Comparison of ENCODE assay signal across 18 cellular contexts in the genomic region with DNA sequence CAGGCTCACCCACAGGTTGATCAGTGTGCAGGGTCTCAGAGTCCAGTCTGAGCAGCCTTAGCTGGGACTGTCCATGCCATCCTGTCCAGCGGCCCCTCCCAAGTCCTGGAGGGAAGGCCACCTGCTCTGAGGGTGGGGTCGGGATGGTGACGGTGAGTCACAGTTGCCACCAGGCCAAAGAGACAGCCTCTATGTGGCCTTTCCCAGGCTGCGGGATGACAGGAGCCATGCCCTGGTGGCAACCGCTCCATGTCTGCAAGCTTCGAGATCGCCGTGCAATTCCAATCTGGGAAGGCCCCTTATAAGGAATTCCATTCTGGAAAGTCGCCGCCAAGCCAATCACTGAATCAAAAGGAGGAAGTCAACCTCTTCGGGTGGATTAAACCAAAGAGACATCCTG. TPM values are rescaled to one million over a fixed set of nuclear protein-coding genes. Genes with fewer than 3 reads are reported as not detected.
DNase-seq lines count a peak whose midpoint lies in the region; ATAC-seq and TF ChIP-seq lines count a peak whose summit lies in the region.
"Had no signal": no experiment of that assay in that cellular context is flagged by ENCODE, and none has a peak within 500 bp of the region (broad histone marks: within the 10 kb centered on the region; RNA-seq: fewer than 3 reads in every experiment).

No MANE protein-coding gene starts in this region.

- no peak for TF ChIP-seq CTCF in IMR-90 (conservative IDR thresholded peaks at IDR 0.05; ENCODE audit: low read depth, low read length)
- TF ChIP-seq CTCF in upper lobe of left lung (IDR thresholded peaks at IDR 0.05) = no peak
- no peak for TF ChIP-seq CTCF in GM10266 (IDR thresholded peaks at IDR 0.05; ENCODE audit: control insufficient read depth, insufficient read depth, low read depth, missing control alignments)

- H3K4me3 ChIP-seq in IMR-90 (ENCODE audit: insufficient read depth, low read depth, low read length) (no peak overlapping the region), upper lobe of left lung (no peak overlapping the region)
- H3K4me3 ChIP-seq: GM12878 had no signal

- in situ Hi-C loops in IMR-90 (cut with MboI; ENCODE audit: low sequenced_read_pairs) = no loop called here

- H2BK120ac ChIP-seq in IMR-90 (ENCODE audit: low read depth, low read length) = peak overlapping the region; percentile 99

- BruUV-seq in IMR-90 (replicated peaks; lab: Mats Ljungman, UMichigan) = no TSS peak

- CTCF ChIA-PET in IMR-90 (lab: Yijun Ruan, JAX) = no interaction called here

- peak overlapping the region; percentile 50 for H3K18ac ChIP-seq in IMR-90 (ENCODE audit: low read depth, low read length)

- TF ChIP-seq RAD21 in IMR-90 (IDR thresholded peaks at IDR 0.05; ENCODE audit: low read length) = no peak

- H4K8ac ChIP-seq in IMR-90 (ENCODE audit: low read depth in 2 of 2, low read length in 2 of 2) = peak overlapping the region; percentile 36 to 95; a peak in 2 of 4 replicates

- peak overlapping the region; percentile 40 for H2AFZ ChIP-seq in IMR-90 (replicated peaks; ENCODE audit: low read length, poor library complexity)

- H3K9ac ChIP-seq in IMR-90 (ENCODE audit: low read depth, low read length) = no peak overlapping the region

- peak overlapping the region; percentile 59; the same call in 1 of the 2 replicates for H4K5ac ChIP-seq in IMR-90 (ENCODE audit: low read depth, low read length)

- WGBS in IMR-90 (ENCODE audit: extremely low coverage in 2 of 2, insufficient read length in 1 of 2), 2 experiments = 100% methylated on average over 6 of the region's 11 CpGs; no CpG with 5 or more reads in 1 of the 2 experiments
- WGBS in upper lobe of left lung, 2 donors = 76 to 92% methylated on average over 6 to 10 of the region's 11 CpGs

- H2AK5ac ChIP-seq in IMR-90 (ENCODE audit: low read depth, low read length) = peak overlapping the region; percentile 85; the same call in 1 of the 2 replicates

- peak overlapping the region; percentile 36; the same call in 1 of the 2 replicates for H3K23ac ChIP-seq in IMR-90 (ENCODE audit: low read depth, low read length)

- no peak for TF ChIP-seq EP300 in upper lobe of left lung (IDR thresholded peaks at IDR 0.05)

- intact Hi-C loops in IMR-90 (cut with micrococcal nuclease) = no loop called here
- intact Hi-C loops in posterior vena cava (cut with DNase I) = no loop called here

- H3K27me3 ChIP-seq in IMR-90 (ENCODE audit: control insufficient read depth, insufficient read depth, low read length) = no peaks in the 10 kb centered on the region
- H3K27me3 ChIP-seq in upper lobe of left lung = no peaks in the 10 kb centered on the region

- H3K56ac ChIP-seq in IMR-90 (ENCODE audit: extremely low read depth, insufficient read depth, low read length) = peak overlapping the region; percentile 5; the same call in 1 of the 2 replicates

- H2BK15ac ChIP-seq in IMR-90 (ENCODE audit: low read depth, low read length) = peak overlapping the region; percentile 93; the same call in 2 of the 3 replicates

- dilution Hi-C loops in IMR-90 (cut with HindIII; ENCODE audit: low sequenced_read_pairs, unreplicated experiment) = no loop called here

- POLR2A ChIA-PET in IMR-90 (lab: Charles Lee; ENCODE audit: unreplicated experiment) = no interaction called here

- no peaks in the 10 kb centered on the region for H3K9me3 ChIP-seq in IMR-90 (ENCODE audit: control insufficient read depth, insufficient read depth, low read length)
- peaks cover 0 to 8% (median 3%) of the 10 kb centered on the region in 4 donors for H3K9me3 ChIP-seq in upper lobe of left lung

- H2BK5ac ChIP-seq in IMR-90 (ENCODE audit: low read depth, low read length, poor library complexity, severe bottlenecking) = peak overlapping the region; percentile 90

- H4K20me1 ChIP-seq in IMR-90 (ENCODE audit: insufficient read depth, low read length) = peaks cover 5% of the 10 kb centered on the region; the same call in 1 of the 2 replicates

- TF ChIP-seq POLR2A in IMR-90 (IDR thresholded peaks at IDR 0.05; ENCODE audit: low read depth, low read length) (no peak), upper lobe of left lung (IDR thresholded peaks at IDR 0.05) (no peak)

- peak overlapping the region; percentile 85; the same call in 1 of the 2 replicates for H3K27ac ChIP-seq in IMR-90 (ENCODE audit: insufficient read depth, low read length)
- H3K27ac ChIP-seq in upper lobe of left lung = no peak overlapping the region
- H3K27ac ChIP-seq: 22Rv1 had no signal

- ATAC-seq in IMR-90 (ENCODE audit: low read depth) = no peak
- ATAC-seq in upper lobe of left lung (ENCODE audit: low FRiP score in 2 of 2) = no peak
- ATAC-seq: GM12878, Panc1 had no signal

- peak overlapping the region; percentile 99 for H4K91ac ChIP-seq in IMR-90 (ENCODE audit: insufficient read depth, low read depth, low read length)

- peak overlapping the region; percentile 90 for H3K4ac ChIP-seq in IMR-90 (ENCODE audit: low read depth, low read length)

- H3K9me1 ChIP-seq in IMR-90 (ENCODE audit: insufficient read depth, low read length) = peaks cover 17% of the 10 kb centered on the region

- peak overlapping the region; percentile 79 for H3K14ac ChIP-seq in IMR-90 (replicated peaks; ENCODE audit: low read depth, low read length)

- DNase-seq in activated CD4-positive, CD25-positive, alpha-beta regulatory T cell treated with anti-CD3 and anti-CD28 coated beads, Interleukin-2, amount 50 U/mL, for 72 hours = peak; percentile 3
- DNase-seq in activated CD4-positive, CD25-positive, alpha-beta regulatory T cell (lab: John Stamatoyannopoulos, UW) = no peak
- no peak for DNase-seq in IMR-90
- peak; percentile 29 for DNase-seq in islet precursor cell
- peak; percentile 74 for DNase-seq in posterior vena cava (ENCODE audit: low spot score)
- no peak for DNase-seq in upper lobe of left lung
- DNase-seq in NCI-H526 (lab: John Stamatoyannopoulos, UW) = no peak
- DNase-seq in GM10266 (ENCODE audit: extremely low spot score) = no peak
- DNase-seq: COR-L47, DMS53, H9, Kasumi-1, NCI-H187 treated with DMSO at 0.1 percent for 48 hours, NCI-H446, NCI-H774 had no signal

- peak overlapping the region; percentile 93 for H2BK20ac ChIP-seq in IMR-90 (ENCODE audit: low read depth, low read length)

- H3K36me3 ChIP-seq in IMR-90 (ENCODE audit: control insufficient read depth, insufficient read depth, low read length) (no peaks in the 10 kb centered on the region), upper lobe of left lung (no peaks in the 10 kb centered on the region)

- H3K4me1 ChIP-seq in IMR-90 (ENCODE audit: control insufficient read depth, insufficient read depth, low read length) (peaks cover 20% of the 10 kb centered on the region), upper lobe of left lung (no peaks in the 10 kb centered on the region)

- no peak overlapping the region for H3K4me2 ChIP-seq in IMR-90 (ENCODE audit: low read depth, low read length)

- H3K79me1 ChIP-seq in IMR-90 (ENCODE audit: low read depth in 1 of 2, low read length in 2 of 2) = no peaks in the 10 kb centered on the region

- no peak overlapping the region for H2AK9ac ChIP-seq in IMR-90 (replicated peaks; ENCODE audit: low read depth, low read length, poor library complexity)

TF ChIP-seq in IMR-90, 13 proteins besides CTCF, POLR2A, EP300 and RAD21:
- TF ChIP-seq CEBPB (IDR thresholded peaks at IDR 0.05; ENCODE audit: low read depth, low read length) = no peak
- no peak for TF ChIP-seq MXI1 (IDR thresholded peaks at IDR 0.05; ENCODE audit: borderline replicate concordance, low read depth, low read length)
- TF ChIP-seq MAZ (IDR thresholded peaks at IDR 0.05; ENCODE audit: borderline replicate concordance, low read depth, low read length) = no peak
- TF ChIP-seq, protein P1, sequence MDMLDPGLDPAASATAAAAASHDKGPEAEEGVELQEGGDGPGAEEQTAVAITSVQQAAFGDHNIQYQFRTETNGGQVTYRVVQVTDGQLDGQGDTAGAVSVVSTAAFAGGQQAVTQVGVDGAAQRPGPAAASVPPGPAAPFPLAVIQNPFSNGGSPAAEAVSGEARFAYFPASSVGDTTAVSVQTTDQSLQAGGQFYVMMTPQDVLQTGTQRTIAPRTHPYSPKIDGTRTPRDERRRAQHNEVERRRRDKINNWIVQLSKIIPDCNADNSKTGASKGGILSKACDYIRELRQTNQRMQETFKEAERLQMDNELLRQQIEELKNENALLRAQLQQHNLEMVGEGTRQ (IDR thresholded peaks at IDR 0.05; ENCODE audit: low read depth, low read length) = no peak
- TF ChIP-seq MAFK (IDR thresholded peaks at IDR 0.05; ENCODE audit: low read depth, low read length) = no peak
TF ChIP-seq in IMR-90: peak in this region for 0.

RNA-seq across cellular contexts. Expression of a gene that starts 47.5 kb away (rescaled TPM):
- total RNA-seq in IMR-90 (2012; rRNA removed) (16.1 TPM in 2 replicates), posterior vena cava (10 to 100 TPM; 18.2 to 21.1 TPM), upper lobe of left lung (10 to 100 TPM; 13.6 to 31.5 (median 19.5) TPM)
- 17.2 and 19.2 TPM in 2 replicates for polyA plus RNA-seq in IMR-90 (2012; rRNA removed)
- polyA plus RNA-seq in IMR-90 (2012; cell fraction: cytosol; rRNA removed) = 13.9 and 18.0 TPM in 2 replicates
- 10.7 and 13.6 TPM in 2 replicates for polyA plus RNA-seq in IMR-90 (2012; cell fraction: nucleus; rRNA removed; ENCODE audit: low replicate concordance)

Comparison
In these comparisons a context has a peak if more than half of its experiments do, and no peak if none do; other contexts are left out.
1. DNase-seq: peak in activated CD4-positive, CD25-positive, alpha-beta regulatory T cell treated with anti-CD3 and anti-CD28 coated beads, Interleukin-2, amount 50 U/mL, for 72 hours (single experiment), islet precursor cell (single experiment) and posterior vena cava (single experiment); none in activated CD4-positive, CD25-positive, alpha-beta regulatory T cell (0 of 4), IMR-90 (single experiment), upper lobe of left lung (0 of 2), NCI-H526 (0 of 2) and GM10266 (single experiment).